Comparison of ENCODE assay signal across 20 cellular contexts in genomic region chr13:106488671-106489070, GRCh38.
"Had no signal": no experiment of that assay in that cellular context is flagged by ENCODE, and none has a peak within 500 bp of the region (broad histone marks: within the 10 kb centered on the region; RNA-seq: fewer than 3 reads in every experiment).

No MANE protein-coding gene starts in this region.

- H3K36me3 Mint-ChIP-seq: naive B cell had no signal

- H3K9me3 ChIP-seq: esophagus squamous epithelium, neutrophil, testis, tibial nerve had no signal

- H3K27ac ChIP-seq: esophagus squamous epithelium, neutrophil, testis, tibial nerve had no signal

- H3K4me3 Mint-ChIP-seq: stimulated activated naive B cell treated with anti-CD40 and anti-IgM and Interleukin-4, amounts not matched to agents 10 μg/mL and 1 μg/mL and 100 μg/mL, for 72 hours; stimulated activated naive CD8-positive, alpha-beta T cell treated with anti-CD3 and anti-CD28 coated beads, Interleukin-15, amount 100 ng/mL, for 72 hours had no signal

- H3K27ac Mint-ChIP-seq: naive B cell; stimulated activated naive B cell treated with anti-CD40 and anti-IgM and Interleukin-4, amounts not matched to agents 10 μg/mL and 1 μg/mL and 100 μg/mL, for 72 hours; stimulated activated naive CD8-positive, alpha-beta T cell treated with anti-CD3 and anti-CD28 coated beads, Interleukin-15, amount 100 ng/mL, for 72 hours had no signal

- H3K27me3 ChIP-seq: dorsolateral prefrontal cortex, esophagus squamous epithelium, testis, tibial nerve had no signal

- H3K36me3 ChIP-seq: neutrophil had no signal

- H3K9me3 Mint-ChIP-seq: nephron; stimulated activated naive B cell treated with anti-CD40 and anti-IgM and Interleukin-4, amounts not matched to agents 10 μg/mL and 1 μg/mL and 100 μg/mL, for 72 hours; stimulated activated naive CD8-positive, alpha-beta T cell treated with anti-CD3 and anti-CD28 coated beads, Interleukin-15, amount 100 ng/mL, for 72 hours had no signal

- H3K4me3 ChIP-seq: esophagus squamous epithelium, lung, testis, tibial nerve had no signal

- DNase-seq: central memory CD4-positive, alpha-beta T cell; cortex of kidney; dorsolateral prefrontal cortex; effector memory CD4-positive, alpha-beta T cell; esophagus squamous epithelium; foreskin fibroblast; kidney; left cardiac atrium; left ventricle myocardium superior; naive B cell; stimulated activated CD4-positive, alpha-beta T cell treated with anti-CD3 and anti-CD28 coated beads, Interleukin-2, amount 100 ng/mL, for 24 hours; stimulated activated CD4-positive, alpha-beta T cell treated with anti-CD3 and anti-CD28 coated beads, Interleukin-4, amount 100 ng/mL, for 4 hours; stimulated activated naive B cell treated with anti-CD40 and anti-IgM and Interleukin-4, amounts not matched to agents 10 μg/mL and 1 μg/mL and 100 μg/mL, for 72 hours; stimulated activated naive CD8-positive, alpha-beta T cell treated with anti-CD3 and anti-CD28 coated beads, Interleukin-15, amount 100 ng/mL, for 72 hours; testis had no signal

- ATAC-seq: left cardiac atrium; sciatic nerve; stimulated activated naive B cell treated with anti-CD40 and anti-IgM and Interleukin-4, amounts not matched to agents 10 μg/mL and 1 μg/mL and 100 μg/mL, for 72 hours; stimulated activated naive CD8-positive, alpha-beta T cell treated with anti-CD3 and anti-CD28 coated beads, Interleukin-15, amount 100 ng/mL, for 72 hours had no signal
